ENCODE assay signal across 28 cellular contexts in the genomic region with DNA sequence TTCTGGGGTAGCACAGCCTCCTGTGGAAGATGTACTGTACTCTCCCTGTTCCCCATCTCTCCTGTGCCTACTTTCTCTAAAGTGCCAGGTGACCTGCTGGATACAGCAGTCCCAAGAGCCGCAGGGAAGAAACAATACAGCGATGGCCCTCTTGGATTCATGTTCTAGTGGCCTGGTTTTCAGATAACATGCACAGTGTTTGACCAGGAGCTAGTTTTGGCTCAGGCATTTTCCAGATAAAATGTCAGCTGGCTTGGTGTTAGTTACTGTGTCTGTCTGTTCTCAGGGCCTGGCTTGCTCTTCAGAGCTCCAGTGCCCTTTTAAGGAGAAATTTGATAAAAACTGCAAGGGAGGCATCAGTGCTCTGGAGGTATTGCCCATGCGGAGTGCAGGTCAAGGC. TPM values are rescaled to one million over a fixed set of nuclear protein-coding genes. Genes with fewer than 3 reads are reported as not detected.
A peak's percentile ranks its signal among the peaks of the same experiment; 100 is the strongest.
DNase-seq lines count a peak whose midpoint lies in the region; ATAC-seq and TF ChIP-seq lines count a peak whose summit lies in the region.
"Had no signal": no experiment of that assay in that cellular context is flagged by ENCODE, and none has a peak within 500 bp of the region (broad histone marks: within the 10 kb centered on the region; RNA-seq: fewer than 3 reads in every experiment).

No MANE protein-coding gene starts in this region.

- no peaks in the 10 kb centered on the region for H3K27me3 ChIP-seq in left ventricle myocardium inferior (ENCODE audit: low read depth)
- H3K27me3 ChIP-seq: BLaER1 treated with 17β-estradiol and CSF1 and Interleukin-3, amounts not matched to agents 10 nM and 100 nM; Peyer's patch had no signal

- H3K36me3 ChIP-seq in left ventricle myocardium inferior: no peaks in the 10 kb centered on the region
- H3K36me3 ChIP-seq: BLaER1 treated with 17β-estradiol and CSF1 and Interleukin-3, amounts not matched to agents 10 nM and 100 nM; HAP-1; Peyer's patch had no signal

- H3K4me3 ChIP-seq in left ventricle myocardium inferior: no peak overlapping the region
- H3K4me3 ChIP-seq: BLaER1 treated with 17β-estradiol and CSF1 and Interleukin-3, amounts not matched to agents 10 nM and 100 nM; GM23248; HAP-1; Peyer's patch had no signal

- no peaks in the 10 kb centered on the region for H3K36me3 Mint-ChIP-seq in neural crest cell (ENCODE audit: low read depth)
- H3K36me3 Mint-ChIP-seq: IgD-negative memory B cell had no signal

- H3K4me1 Mint-ChIP-seq in neural crest cell: no peaks in the 10 kb centered on the region

- no peak for DNase-seq in Right ventricle myocardium superior
- no peak for DNase-seq in cardiac septum (ENCODE audit: low spot score)
- no peak for DNase-seq in left ventricle myocardium inferior
- DNase-seq in neural crest cell (ENCODE audit: low read depth, low spot score): no peak
- DNase-seq in GOT3 (lab: John Stamatoyannopoulos, UW): no peak
- DNase-seq in DMS53 (lab: John Stamatoyannopoulos, UW): no peak
- no peak for DNase-seq in ACHN
- DNase-seq: CD4-positive, alpha-beta T cell; GM23248; HFFc6; MM.1S; NCI-H1694; NCI-H2029 treated with DMSO at 0.1 percent for 48 hours; NCI-H2227 treated with DMSO at 0.1 percent for 48 hours; NCI-H526 treated with DMSO at 0.1 percent for 48 hours; Peyer's patch; SK-N-SH had no signal

- no peaks in the 10 kb centered on the region for H3K9me3 Mint-ChIP-seq in neural crest cell
- H3K9me3 Mint-ChIP-seq: CD4-positive, alpha-beta T cell; HFFc6; IgD-negative memory B cell had no signal

- H3K9me3 ChIP-seq in left ventricle myocardium inferior (replicated peaks): no peaks in the 10 kb centered on the region
- H3K9me3 ChIP-seq: BLaER1 treated with 17β-estradiol and CSF1 and Interleukin-3, amounts not matched to agents 10 nM and 100 nM; HAP-1; Peyer's patch; SK-N-SH had no signal

- intact Hi-C loops in Right ventricle myocardium superior (cut with DNase I): no loop called here
- intact Hi-C loops in cardiac septum (cut with DNase I): no loop called here
- intact Hi-C loops in left ventricle myocardium inferior (cut with micrococcal nuclease): no loop called here

- ATAC-seq in Right ventricle myocardium superior (ENCODE audit: poor library complexity) (peak; percentile 76), HG03175 (IDR thresholded peaks at IDR 0.05; ENCODE audit: unreplicated experiment) (no peak)

- no peaks in the 10 kb centered on the region for H3K27me3 Mint-ChIP-seq in neural crest cell (ENCODE audit: low read depth)
- H3K27me3 Mint-ChIP-seq: CD4-positive, alpha-beta T cell had no signal

- H3K27ac ChIP-seq in left ventricle myocardium inferior (replicated peaks): peak overlapping the region; percentile 50
- H3K27ac ChIP-seq: BLaER1 treated with 17β-estradiol and CSF1 and Interleukin-3, amounts not matched to agents 10 nM and 100 nM; GM23248; HL-60; KMS-11; Peyer's patch had no signal

- peaks cover 31% of the 10 kb centered on the region for H3K4me1 ChIP-seq in left ventricle myocardium inferior
- H3K4me1 ChIP-seq: HAP-1, Peyer's patch had no signal

- H3K27ac Mint-ChIP-seq in neural crest cell (ENCODE audit: unreplicated experiment): peak overlapping the region; percentile 12
- H3K27ac Mint-ChIP-seq: CD4-positive, alpha-beta T cell; HFFc6; IgD-negative memory B cell had no signal

- no peak overlapping the region for H3K4me3 Mint-ChIP-seq in neural crest cell
- H3K4me3 Mint-ChIP-seq: CD4-positive, alpha-beta T cell; HFFc6; IgD-negative memory B cell had no signal

- in situ Hi-C loops in ACHN (cut with HindIII; ENCODE audit: low pct_ligation_motif_present, low pct_unique_long_range_greater_than_20kb, low sequenced_read_pairs): no loop called here

- TF ChIP-seq CTCF in left ventricle myocardium inferior (IDR thresholded peaks at IDR 0.05; ENCODE audit: borderline replicate concordance): no peak
- TF ChIP-seq CTCF in neural crest cell (conservative IDR thresholded peaks at IDR 0.05): no peak

RNA-seq across cellular contexts. Expression of a gene that starts 41.3 kb away (rescaled TPM):
- total RNA-seq in Right ventricle myocardium superior (0.54 TPM), cardiac septum (1.7 TPM), left ventricle myocardium inferior (0.69 TPM), neural crest cell (0.34 and 0.51 TPM in 2 replicates)
- total RNA-seq: A172, Daoy, G401, GM23248, NCI-H460 had no signal

RNA-seq across cellular contexts. Expression of a gene that starts 56.7 kb away (rescaled TPM):
- total RNA-seq in Right ventricle myocardium superior (not detected), cardiac septum (not detected), left ventricle myocardium inferior (not detected), neural crest cell (0.12 TPM in 1 of 2 replicates, not detected in the other)
- total RNA-seq: A172; CD4-positive, alpha-beta T cell; Daoy; G401; GM23248; HFFc6; NCI-H460; OCI-LY7; Peyer's patch had no signal
